1 cellular context compared by ENCODE assay signal in the genomic region with DNA sequence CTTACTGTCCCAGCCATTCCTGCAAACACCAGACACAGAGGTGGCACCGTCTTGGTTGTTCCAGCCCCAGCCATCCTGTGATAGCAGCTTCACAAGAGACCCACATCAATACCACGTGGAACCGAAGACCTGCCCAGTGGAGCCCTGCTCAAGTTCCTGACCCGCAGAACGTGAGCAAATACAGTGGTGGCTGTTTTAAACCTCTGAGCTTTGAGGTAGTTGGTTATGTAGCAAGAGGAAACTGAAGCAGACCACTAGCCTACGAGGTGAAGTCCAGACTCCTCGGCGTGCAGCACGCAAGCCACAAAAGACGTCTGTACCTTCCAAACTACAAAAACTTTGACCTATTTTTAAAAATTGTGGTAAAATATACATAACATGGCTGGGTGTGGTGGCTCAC.
TF ChIP-seq lines count a peak whose summit lies in the region.

No MANE protein-coding gene starts in this region.

TF ChIP-seq in K562, 482 proteins besides CTCF, POLR2A, EP300 and RAD21 (continued from another document):
- TF ChIP-seq, protein P1, sequence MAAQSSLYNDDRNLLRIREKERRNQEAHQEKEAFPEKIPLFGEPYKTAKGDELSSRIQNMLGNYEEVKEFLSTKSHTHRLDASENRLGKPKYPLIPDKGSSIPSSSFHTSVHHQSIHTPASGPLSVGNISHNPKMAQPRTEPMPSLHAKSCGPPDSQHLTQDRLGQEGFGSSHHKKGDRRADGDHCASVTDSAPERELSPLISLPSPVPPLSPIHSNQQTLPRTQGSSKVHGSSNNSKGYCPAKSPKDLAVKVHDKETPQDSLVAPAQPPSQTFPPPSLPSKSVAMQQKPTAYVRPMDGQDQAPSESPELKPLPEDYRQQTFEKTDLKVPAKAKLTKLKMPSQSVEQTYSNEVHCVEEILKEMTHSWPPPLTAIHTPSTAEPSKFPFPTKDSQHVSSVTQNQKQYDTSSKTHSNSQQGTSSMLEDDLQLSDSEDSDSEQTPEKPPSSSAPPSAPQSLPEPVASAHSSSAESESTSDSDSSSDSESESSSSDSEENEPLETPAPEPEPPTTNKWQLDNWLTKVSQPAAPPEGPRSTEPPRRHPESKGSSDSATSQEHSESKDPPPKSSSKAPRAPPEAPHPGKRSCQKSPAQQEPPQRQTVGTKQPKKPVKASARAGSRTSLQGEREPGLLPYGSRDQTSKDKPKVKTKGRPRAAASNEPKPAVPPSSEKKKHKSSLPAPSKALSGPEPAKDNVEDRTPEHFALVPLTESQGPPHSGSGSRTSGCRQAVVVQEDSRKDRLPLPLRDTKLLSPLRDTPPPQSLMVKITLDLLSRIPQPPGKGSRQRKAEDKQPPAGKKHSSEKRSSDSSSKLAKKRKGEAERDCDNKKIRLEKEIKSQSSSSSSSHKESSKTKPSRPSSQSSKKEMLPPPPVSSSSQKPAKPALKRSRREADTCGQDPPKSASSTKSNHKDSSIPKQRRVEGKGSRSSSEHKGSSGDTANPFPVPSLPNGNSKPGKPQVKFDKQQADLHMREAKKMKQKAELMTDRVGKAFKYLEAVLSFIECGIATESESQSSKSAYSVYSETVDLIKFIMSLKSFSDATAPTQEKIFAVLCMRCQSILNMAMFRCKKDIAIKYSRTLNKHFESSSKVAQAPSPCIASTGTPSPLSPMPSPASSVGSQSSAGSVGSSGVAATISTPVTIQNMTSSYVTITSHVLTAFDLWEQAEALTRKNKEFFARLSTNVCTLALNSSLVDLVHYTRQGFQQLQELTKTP (IDR thresholded peaks at IDR 0.05; ENCODE audit: low read depth in 1 of 2, partially characterized antibody in 2 of 2): no peak
- TF ChIP-seq RCOR1 (IDR thresholded peaks at IDR 0.05; ENCODE audit: borderline replicate concordance in 1 of 2, low read depth in 2 of 2, low read length in 2 of 2) (no peak), NR4A1 (CRISPR knock-in tag; IDR thresholded peaks at IDR 0.05) (no peak), NR4A1 (tag; IDR thresholded peaks at IDR 0.05) (no peak), HMG20B (CRISPR knock-in tag; IDR thresholded peaks at IDR 0.05) (no peak), ZNF561 (CRISPR knock-in tag; conservative IDR thresholded peaks at IDR 0.05) (no peak), GABPA (tag; conservative IDR thresholded peaks at IDR 0.05; ENCODE audit: low read depth) (no peak), MYNN (IDR thresholded peaks at IDR 0.05) (no peak), MYNN (CRISPR knock-in tag; IDR thresholded peaks at IDR 0.05) (no peak), KLF1 (tag; IDR thresholded peaks at IDR 0.05) (no peak), ZKSCAN8 (CRISPR knock-in tag; IDR thresholded peaks at IDR 0.05) (no peak)
- TF ChIP-seq, protein P2, sequence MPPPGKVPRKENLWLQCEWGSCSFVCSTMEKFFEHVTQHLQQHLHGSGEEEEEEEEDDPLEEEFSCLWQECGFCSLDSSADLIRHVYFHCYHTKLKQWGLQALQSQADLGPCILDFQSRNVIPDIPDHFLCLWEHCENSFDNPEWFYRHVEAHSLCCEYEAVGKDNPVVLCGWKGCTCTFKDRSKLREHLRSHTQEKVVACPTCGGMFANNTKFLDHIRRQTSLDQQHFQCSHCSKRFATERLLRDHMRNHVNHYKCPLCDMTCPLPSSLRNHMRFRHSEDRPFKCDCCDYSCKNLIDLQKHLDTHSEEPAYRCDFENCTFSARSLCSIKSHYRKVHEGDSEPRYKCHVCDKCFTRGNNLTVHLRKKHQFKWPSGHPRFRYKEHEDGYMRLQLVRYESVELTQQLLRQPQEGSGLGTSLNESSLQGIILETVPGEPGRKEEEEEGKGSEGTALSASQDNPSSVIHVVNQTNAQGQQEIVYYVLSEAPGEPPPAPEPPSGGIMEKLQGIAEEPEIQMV (tag; conservative IDR thresholded peaks at IDR 0.05; ENCODE audit: low read depth): no peak
- TF ChIP-seq, protein P3, sequence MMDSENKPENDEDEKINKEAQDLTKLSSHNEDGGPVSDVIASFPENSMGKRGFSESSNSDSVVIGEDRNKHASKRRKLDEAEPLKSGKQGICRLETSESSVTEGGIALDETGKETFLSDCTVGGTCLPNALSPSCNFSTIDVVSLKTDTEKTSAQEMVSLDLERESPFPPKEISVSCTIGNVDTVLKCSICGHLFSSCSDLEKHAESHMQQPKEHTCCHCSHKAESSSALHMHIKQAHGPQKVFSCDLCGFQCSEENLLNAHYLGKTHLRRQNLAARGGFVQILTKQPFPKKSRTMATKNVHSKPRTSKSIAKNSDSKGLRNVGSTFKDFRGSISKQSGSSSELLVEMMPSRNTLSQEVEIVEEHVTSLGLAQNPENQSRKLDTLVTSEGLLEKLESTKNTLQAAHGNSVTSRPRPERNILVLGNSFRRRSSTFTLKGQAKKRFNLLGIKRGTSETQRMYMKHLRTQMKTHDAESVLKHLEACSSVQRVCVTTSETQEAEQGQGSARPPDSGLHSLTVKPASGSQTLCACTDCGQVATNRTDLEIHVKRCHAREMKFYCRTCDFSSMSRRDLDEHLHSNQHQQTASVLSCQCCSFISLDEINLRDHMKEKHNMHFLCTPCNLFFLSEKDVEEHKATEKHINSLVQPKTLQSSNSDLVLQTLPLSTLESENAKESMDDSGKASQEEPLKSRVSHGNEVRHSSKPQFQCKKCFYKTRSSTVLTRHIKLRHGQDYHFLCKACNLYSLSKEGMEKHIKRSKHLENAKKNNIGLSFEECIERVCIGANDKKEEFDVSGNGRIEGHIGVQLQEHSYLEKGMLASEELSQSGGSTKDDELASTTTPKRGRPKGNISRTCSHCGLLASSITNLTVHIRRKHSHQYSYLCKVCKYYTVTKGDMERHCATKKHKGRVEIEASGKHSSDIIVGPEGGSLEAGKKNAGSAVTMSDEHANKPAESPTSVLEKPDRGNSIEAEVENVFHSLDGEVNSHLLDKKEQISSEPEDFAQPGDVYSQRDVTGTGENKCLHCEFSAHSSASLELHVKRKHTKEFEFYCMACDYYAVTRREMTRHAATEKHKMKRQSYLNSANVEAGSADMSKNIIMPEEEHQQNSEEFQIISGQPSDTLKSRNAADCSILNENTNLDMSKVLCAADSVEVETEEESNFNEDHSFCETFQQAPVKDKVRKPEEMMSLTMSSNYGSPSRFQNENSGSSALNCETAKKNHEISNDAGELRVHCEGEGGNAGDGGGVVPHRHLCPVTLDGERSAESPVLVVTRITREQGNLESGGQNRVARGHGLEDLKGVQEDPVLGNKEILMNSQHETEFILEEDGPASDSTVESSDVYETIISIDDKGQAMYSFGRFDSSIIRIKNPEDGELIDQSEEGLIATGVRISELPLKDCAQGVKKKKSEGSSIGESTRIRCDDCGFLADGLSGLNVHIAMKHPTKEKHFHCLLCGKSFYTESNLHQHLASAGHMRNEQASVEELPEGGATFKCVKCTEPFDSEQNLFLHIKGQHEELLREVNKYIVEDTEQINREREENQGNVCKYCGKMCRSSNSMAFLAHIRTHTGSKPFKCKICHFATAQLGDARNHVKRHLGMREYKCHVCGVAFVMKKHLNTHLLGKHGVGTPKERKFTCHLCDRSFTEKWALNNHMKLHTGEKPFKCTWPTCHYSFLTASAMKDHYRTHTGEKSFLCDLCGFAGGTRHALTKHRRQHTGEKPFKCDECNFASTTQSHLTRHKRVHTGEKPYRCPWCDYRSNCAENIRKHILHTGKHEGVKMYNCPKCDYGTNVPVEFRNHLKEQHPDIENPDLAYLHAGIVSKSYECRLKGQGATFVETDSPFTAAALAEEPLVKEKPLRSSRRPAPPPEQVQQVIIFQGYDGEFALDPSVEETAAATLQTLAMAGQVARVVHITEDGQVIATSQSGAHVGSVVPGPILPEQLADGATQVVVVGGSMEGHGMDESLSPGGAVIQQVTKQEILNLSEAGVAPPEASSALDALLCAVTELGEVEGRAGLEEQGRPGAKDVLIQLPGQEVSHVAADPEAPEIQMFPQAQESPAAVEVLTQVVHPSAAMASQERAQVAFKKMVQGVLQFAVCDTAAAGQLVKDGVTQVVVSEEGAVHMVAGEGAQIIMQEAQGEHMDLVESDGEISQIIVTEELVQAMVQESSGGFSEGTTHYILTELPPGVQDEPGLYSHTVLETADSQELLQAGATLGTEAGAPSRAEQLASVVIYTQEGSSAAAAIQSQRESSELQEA (IDR thresholded peaks at IDR 0.05; ENCODE audit: low read depth): no peak
- TF ChIP-seq, protein P4, sequence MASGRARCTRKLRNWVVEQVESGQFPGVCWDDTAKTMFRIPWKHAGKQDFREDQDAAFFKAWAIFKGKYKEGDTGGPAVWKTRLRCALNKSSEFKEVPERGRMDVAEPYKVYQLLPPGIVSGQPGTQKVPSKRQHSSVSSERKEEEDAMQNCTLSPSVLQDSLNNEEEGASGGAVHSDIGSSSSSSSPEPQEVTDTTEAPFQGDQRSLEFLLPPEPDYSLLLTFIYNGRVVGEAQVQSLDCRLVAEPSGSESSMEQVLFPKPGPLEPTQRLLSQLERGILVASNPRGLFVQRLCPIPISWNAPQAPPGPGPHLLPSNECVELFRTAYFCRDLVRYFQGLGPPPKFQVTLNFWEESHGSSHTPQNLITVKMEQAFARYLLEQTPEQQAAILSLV (tag; IDR thresholded peaks at IDR 0.05): no peak
- TF ChIP-seq, protein P5, sequence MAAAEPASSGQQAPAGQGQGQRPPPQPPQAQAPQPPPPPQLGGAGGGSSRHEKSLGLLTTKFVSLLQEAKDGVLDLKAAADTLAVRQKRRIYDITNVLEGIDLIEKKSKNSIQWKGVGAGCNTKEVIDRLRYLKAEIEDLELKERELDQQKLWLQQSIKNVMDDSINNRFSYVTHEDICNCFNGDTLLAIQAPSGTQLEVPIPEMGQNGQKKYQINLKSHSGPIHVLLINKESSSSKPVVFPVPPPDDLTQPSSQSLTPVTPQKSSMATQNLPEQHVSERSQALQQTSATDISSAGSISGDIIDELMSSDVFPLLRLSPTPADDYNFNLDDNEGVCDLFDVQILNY (CRISPR knock-in tag; IDR thresholded peaks at IDR 0.05): no peak
